In genomic region chrX:81202413-81202794, GRCh38 we compare ENCODE assay signal across 8 cellular contexts. TPM values are rescaled to one million over a fixed set of nuclear protein-coding genes. Genes with fewer than 3 reads are reported as not detected.
A peak's percentile ranks its signal among the peaks of the same experiment; 100 is the strongest.
DNase-seq lines count a peak whose midpoint lies in the region; ATAC-seq and TF ChIP-seq lines count a peak whose summit lies in the region.

No MANE protein-coding gene starts in this region.

- no peaks in the 10 kb centered on the region for H3K9me3 Mint-ChIP-seq in activated naive CD4-positive, alpha-beta T cell treated with anti-CD3 and anti-CD28 coated beads, Interleukin-2, amount 10 ng/mL, durations not matched to agents 7 days and 5 days
- no peaks in the 10 kb centered on the region for H3K9me3 Mint-ChIP-seq in activated CD8-positive, alpha-beta T cell treated with anti-CD3 and anti-CD28 coated beads for 36 hours

- no peak for TF ChIP-seq POLR2A in heart left ventricle (IDR thresholded peaks at IDR 0.05)
- no peak for TF ChIP-seq POLR2A in sigmoid colon (IDR thresholded peaks at IDR 0.05)

- in situ Hi-C loops in G401 (cut with HindIII; ENCODE audit: low sequenced_read_pairs) = no loop called here

- peak overlapping the region; percentile 2 to 87 (median 59) for H3K4me3 ChIP-seq in heart left ventricle
- peak overlapping the region; percentile 43 to 60 (median 54) for H3K4me3 ChIP-seq in sigmoid colon

- TF ChIP-seq EP300 in sigmoid colon (IDR thresholded peaks at IDR 0.05) = no peak

- H3K4me1 Mint-ChIP-seq in activated naive CD4-positive, alpha-beta T cell treated with anti-CD3 and anti-CD28 coated beads, Interleukin-2, amount 10 ng/mL, durations not matched to agents 7 days and 5 days = peaks cover 39% of the 10 kb centered on the region
- H3K4me1 Mint-ChIP-seq in activated CD8-positive, alpha-beta T cell treated with anti-CD3 and anti-CD28 coated beads for 36 hours (ENCODE audit: low read depth) = peaks cover 41% of the 10 kb centered on the region

- peak overlapping the region; percentile 36 to 82 (median 70) for H3K27ac ChIP-seq in heart left ventricle
- H3K27ac ChIP-seq in sigmoid colon = peak overlapping the region; percentile 80 to 84 (median 82)

- H3K4me3 Mint-ChIP-seq in activated naive CD4-positive, alpha-beta T cell treated with anti-CD3 and anti-CD28 coated beads, Interleukin-2, amount 10 ng/mL, durations not matched to agents 7 days and 5 days = peak overlapping the region; percentile 96
- peak overlapping the region; percentile 97 for H3K4me3 Mint-ChIP-seq in activated CD8-positive, alpha-beta T cell treated with anti-CD3 and anti-CD28 coated beads for 36 hours

- H3K9me3 ChIP-seq in heart left ventricle = no peaks in the 10 kb centered on the region
- no peaks in the 10 kb centered on the region for H3K9me3 ChIP-seq in sigmoid colon

- peaks cover 0 to 13% (median 0%) of the 10 kb centered on the region in 12 donors for H3K4me1 ChIP-seq in heart left ventricle
- H3K4me1 ChIP-seq in sigmoid colon = peaks cover 0 to 19% (median 3%) of the 10 kb centered on the region in 4 donors

- 0 to 36% (median 17%) methylated on average over 8 of the region's 8 CpGs for WGBS in heart left ventricle, 4 donors
- WGBS in sigmoid colon, 2 donors = 0 to 1% methylated on average over 8 of the region's 8 CpGs

- CTCF ChIA-PET in activated naive CD4-positive, alpha-beta T cell treated with anti-CD3 and anti-CD28 coated beads, Interleukin-2, amount 10 ng/mL, durations not matched to agents 7 days and 5 days (lab: Charles Lee) = interaction anchor here (0.6 to 1.5 kb wide), 3 partner anchors 10 to 82 kb away, joined by 3 to 7 read pairs (median 3); no protein-coding TSS in a partner anchor
- CTCF ChIA-PET in activated CD8-positive, alpha-beta T cell treated with anti-CD3 and anti-CD28 coated beads for 36 hours (lab: Charles Lee) = interaction anchor here (1.3 kb wide), 1 partner anchor 175 kb away, joined by 6 read pairs; no protein-coding TSS in a partner anchor

- TF ChIP-seq CTCF in activated CD8-positive, alpha-beta T cell treated with anti-CD3 and anti-CD28 coated beads for 36 hours (IDR thresholded peaks at IDR 0.05) = no peak
- TF ChIP-seq CTCF in heart left ventricle (IDR thresholded peaks at IDR 0.05) (no peak), sigmoid colon (IDR thresholded peaks at IDR 0.05) (no peak)

- peak overlapping the region; percentile 96 for H3K27ac Mint-ChIP-seq in activated naive CD4-positive, alpha-beta T cell treated with anti-CD3 and anti-CD28 coated beads, Interleukin-2, amount 10 ng/mL, durations not matched to agents 7 days and 5 days
- H3K27ac Mint-ChIP-seq in activated CD8-positive, alpha-beta T cell treated with anti-CD3 and anti-CD28 coated beads for 36 hours = peak overlapping the region; percentile 97

- peaks cover 23% of the 10 kb centered on the region for H3K36me3 Mint-ChIP-seq in activated naive CD4-positive, alpha-beta T cell treated with anti-CD3 and anti-CD28 coated beads, Interleukin-2, amount 10 ng/mL, durations not matched to agents 7 days and 5 days
- H3K36me3 Mint-ChIP-seq in activated CD8-positive, alpha-beta T cell treated with anti-CD3 and anti-CD28 coated beads for 36 hours (ENCODE audit: low read depth) = peaks cover 10% of the 10 kb centered on the region

- H3K27me3 ChIP-seq in heart left ventricle = no peaks in the 10 kb centered on the region
- H3K27me3 ChIP-seq in sigmoid colon = no peaks in the 10 kb centered on the region

- POLR2A ChIA-PET in activated CD8-positive, alpha-beta T cell treated with anti-CD3 and anti-CD28 coated beads for 36 hours (lab: Charles Lee) = interaction anchor here (1.2 kb wide), 1 partner anchor 393 kb away, joined by 3 read pairs; the partner anchor contains the start of gene BRWD3

- ATAC-seq in activated CD8-positive, alpha-beta T cell treated with anti-CD3 and anti-CD28 coated beads for 36 hours = peak; percentile 35
- peak in 2 of 4 donors; percentile 6 to 15 for ATAC-seq in heart left ventricle

- no peaks in the 10 kb centered on the region for H3K27me3 Mint-ChIP-seq in activated naive CD4-positive, alpha-beta T cell treated with anti-CD3 and anti-CD28 coated beads, Interleukin-2, amount 10 ng/mL, durations not matched to agents 7 days and 5 days
- no peaks in the 10 kb centered on the region for H3K27me3 Mint-ChIP-seq in activated CD8-positive, alpha-beta T cell treated with anti-CD3 and anti-CD28 coated beads for 36 hours

- H3K36me3 ChIP-seq in heart left ventricle (no peaks in the 10 kb centered on the region), sigmoid colon (no peaks in the 10 kb centered on the region)

- peak; percentile 20 for DNase-seq in activated naive CD4-positive, alpha-beta T cell treated with anti-CD3 and anti-CD28 coated beads, Interleukin-2, amount 10 ng/mL, durations not matched to agents 7 days and 5 days
- no peak for DNase-seq in activated naive CD4-positive, alpha-beta T cell treated with anti-CD3 and anti-CD28 coated beads, Interleukin-2, amount 50 U/mL, for 16 hours
- peak; percentile 1 for DNase-seq in activated CD8-positive, alpha-beta T cell treated with anti-CD3 and anti-CD28 coated beads for 36 hours
- DNase-seq in heart left ventricle (no peak), sigmoid colon (no peak), NCI-H2029 treated with DMSO at 0.1 percent for 48 hours (lab: John Stamatoyannopoulos, UW) (no peak), LoVo (ENCODE audit: low spot score) (no peak), G401 (ENCODE audit: low spot score) (no peak)

- intact Hi-C loops in activated CD8-positive, alpha-beta T cell treated with anti-CD3 and anti-CD28 coated beads for 36 hours (cut with micrococcal nuclease) = no loop called here
- intact Hi-C loops in heart left ventricle (cut with DNase I) (loop anchor here in 1 of 10 donors (10.0 kb wide), 1 partner anchor 62 kb away; no protein-coding TSS in a partner anchor), sigmoid colon (cut with DNase I) (loop anchor here (5.0 to 10.0 kb wide), 2 partner anchors 55 to 172 kb away; no protein-coding TSS in a partner anchor)

RNA-seq across cellular contexts. Expression of gene SH3BGRL, which starts 0.5 kb away (rescaled TPM):
- 10 to 100 TPM; 30.0 to 33.1 TPM for total RNA-seq in activated CD8-positive, alpha-beta T cell treated with anti-CD3 and anti-CD28 coated beads for 36 hours
- total RNA-seq in heart left ventricle (10 to 100 TPM; 16.4 to 96.1 (median 26.9) TPM), sigmoid colon (100 to 1,000 TPM; 358 to 452 (median 373) TPM)
- polyA plus RNA-seq in heart left ventricle (10 to 100 TPM; 16.7 to 21.8 TPM), sigmoid colon (100 to 1,000 TPM in 1 of 3 donors, 10 to 100 TPM in 2; 66.0 to 112 (median 83.5) TPM)
- 48.6 and 71.7 TPM in 2 replicates for total RNA-seq in G401 (2014; rRNA removed; shearing (Covaris generic))

RNA-seq across cellular contexts. Expression of gene HMGN5, which starts 0.7 kb away (rescaled TPM):
- total RNA-seq in activated CD8-positive, alpha-beta T cell treated with anti-CD3 and anti-CD28 coated beads for 36 hours = 1 to 10 TPM; 3.2 to 4.3 TPM
- total RNA-seq in heart left ventricle (1 to 10 TPM in 7 of 9 donors, under 1 TPM in 2; 0.56 to 3.8 (median 2.1) TPM), sigmoid colon (10 to 100 TPM in 2 of 4 donors, 1 to 10 TPM in 2; 5.3 to 23.5 (median 9.8) TPM)
- polyA plus RNA-seq in heart left ventricle (1 to 10 TPM; 2.8 to 8.8 TPM), sigmoid colon (10 to 100 TPM in 2 of 3 donors, 1 to 10 TPM in 1; 7.5 to 15.7 (median 14.4) TPM)
- 3.6 TPM in 1 of 2 replicates, not detected in the other for total RNA-seq in G401 (2014; rRNA removed; shearing (Covaris generic))

Comparison
In these comparisons a context has a peak if more than half of its experiments do, and no peak if none do; other contexts are left out.
1. DNase-seq: peak in activated naive CD4-positive, alpha-beta T cell treated with anti-CD3 and anti-CD28 coated beads, Interleukin-2, amount 10 ng/mL, durations not matched to agents 7 days and 5 days (single experiment) and activated CD8-positive, alpha-beta T cell treated with anti-CD3 and anti-CD28 coated beads for 36 hours (single experiment); none in activated naive CD4-positive, alpha-beta T cell treated with anti-CD3 and anti-CD28 coated beads, Interleukin-2, amount 50 U/mL, for 16 hours (single experiment), heart left ventricle (0 of 5), sigmoid colon (single experiment), NCI-H2029 treated with DMSO at 0.1 percent for 48 hours (single experiment), LoVo (single experiment) and G401 (single experiment).